ENCODE assay signal across 9 cellular contexts in genomic region chr6:99745651-99746050, GRCh38.
A peak's percentile ranks its signal among the peaks of the same experiment; 100 is the strongest.
DNase-seq lines count a peak whose midpoint lies in the region; ATAC-seq, FAIRE-seq and TF ChIP-seq lines count a peak whose summit lies in the region.
"Had no signal": no experiment of that assay in that cellular context is flagged by ENCODE, and none has a peak within 500 bp of the region (broad histone marks: within the 10 kb centered on the region; RNA-seq: fewer than 3 reads in every experiment).

No MANE protein-coding gene starts in this region.

- no peaks in the 10 kb centered on the region for H3K9me1 ChIP-seq in keratinocyte (ENCODE audit: control insufficient read depth, extremely low read depth, insufficient read depth, low read length)

- no peak overlapping the region for H3K27ac ChIP-seq in GM23248
- H3K27ac ChIP-seq in keratinocyte (ENCODE audit: control insufficient read depth, insufficient read depth, low read length), result no peak overlapping the region
- H3K27ac ChIP-seq: tibial nerve had no signal

- no peaks in the 10 kb centered on the region for H3K9me2 ChIP-seq in GM23248 (ENCODE audit: insufficient read depth)

- H4K20me1 ChIP-seq in GM23248 (ENCODE audit: insufficient read depth), result no peaks in the 10 kb centered on the region
- H4K20me1 ChIP-seq in keratinocyte (ENCODE audit: control insufficient read depth, extremely low read depth, insufficient read depth, low read length), result no peaks in the 10 kb centered on the region

- H3K79me2 ChIP-seq in GM23248 (ENCODE audit: insufficient read depth) (no peaks in the 10 kb centered on the region), keratinocyte (ENCODE audit: control insufficient read depth, insufficient read depth, low read length) (no peaks in the 10 kb centered on the region)

- TF ChIP-seq CTCF in keratinocyte (optimal IDR thresholded peaks at IDR 0.05 in 1 of 3, IDR thresholded peaks at IDR 0.05 in 1 of 3, conservative IDR thresholded peaks at IDR 0.05 in 1 of 3; ENCODE audit: extremely low read depth in 1 of 3, insufficient read depth in 2 of 3, low read length in 3 of 3), result no peak

- 0 to 2% methylated on average over 2 of the region's 2 CpGs for WGBS in GM23248 (ENCODE audit: low coverage in 1 of 2, low lambda C conversion rate in 2 of 2, missing lambda C conversion rate in 2 of 2), 2 experiments

- H3K9ac ChIP-seq in GM23248 (no peak overlapping the region), adipocyte (ENCODE audit: low read length) (no peak overlapping the region), keratinocyte (ENCODE audit: control insufficient read depth, extremely low read depth, insufficient read depth, low read length) (no peak overlapping the region)

- dilution Hi-C loops in keratinocyte (cut with MboI; ENCODE audit: extremely low pct_ligation_motif_present, low sequenced_read_pairs), result no loop called here

- no peak overlapping the region for H2AFZ ChIP-seq in GM23248
- H2AFZ ChIP-seq in keratinocyte (ENCODE audit: control insufficient read depth, low read length), result no peak overlapping the region

- H3K9me3 ChIP-seq in GM23248 (ENCODE audit: low read depth) (no peaks in the 10 kb centered on the region), adipocyte (ENCODE audit: control insufficient read depth, low read length) (no peaks in the 10 kb centered on the region), keratinocyte (ENCODE audit: control insufficient read depth, low read depth, low read length) (no peaks in the 10 kb centered on the region)
- H3K9me3 ChIP-seq: tibial nerve had no signal

- H3K27me3 ChIP-seq in GM23248 (replicated peaks; ENCODE audit: insufficient read depth), result peaks cover 11% of the 10 kb centered on the region; the same call in 1 of the 2 replicates
- peaks cover 7% of the 10 kb centered on the region for H3K27me3 ChIP-seq in adipocyte (replicated peaks; ENCODE audit: control insufficient read depth, insufficient read depth, low read length)
- no peaks in the 10 kb centered on the region for H3K27me3 ChIP-seq in keratinocyte (ENCODE audit: control insufficient read depth, extremely low read depth, insufficient read depth, low read length)

- DNase-seq in A172 (ENCODE audit: low spot score) (peak; percentile 65), GM23248 (peak; percentile 35), adipocyte (ENCODE audit: low read depth) (peak; percentile 7), keratinocyte (ENCODE audit: low read depth, low spot score) (no peak), KG1 (lab: John Stamatoyannopoulos, UW) (no peak), left lobe of liver (ENCODE audit: low spot score) (no peak), NCI-H2171 (lab: John Stamatoyannopoulos, UW) (no peak)
- DNase-seq in activated T-cell treated with anti-CD3 and anti-CD28 coated beads, Interleukin-2, amount 50 U/mL, for 1 hour, result no peak

- H3F3A ChIP-seq in GM23248 (ENCODE audit: insufficient read depth), result no peaks in the 10 kb centered on the region

- H3K4me1 ChIP-seq in GM23248 (ENCODE audit: insufficient read depth), result peaks cover 6% of the 10 kb centered on the region
- H3K4me1 ChIP-seq in adipocyte (ENCODE audit: control insufficient read depth, insufficient read depth, low read length), result peaks cover 4% of the 10 kb centered on the region
- peaks cover 11% of the 10 kb centered on the region for H3K4me1 ChIP-seq in keratinocyte (ENCODE audit: control insufficient read depth, extremely low read depth, insufficient read depth, low read length)

- ATAC-seq in left lobe of liver, result no peak

- H3K36me3 ChIP-seq in GM23248 (ENCODE audit: low read depth), result no peaks in the 10 kb centered on the region
- H3K36me3 ChIP-seq in adipocyte (ENCODE audit: control insufficient read depth, insufficient read depth, low read length, severe bottlenecking), result no peaks in the 10 kb centered on the region
- no peaks in the 10 kb centered on the region for H3K36me3 ChIP-seq in keratinocyte (ENCODE audit: control insufficient read depth in 2 of 2, extremely low read depth in 1 of 2, insufficient read depth in 2 of 2, low read length in 2 of 2)
- H3K36me3 ChIP-seq: tibial nerve had no signal

- no peak for FAIRE-seq in keratinocyte (lab: Jason Lieb, UNC)

- H3K4me2 ChIP-seq in GM23248 (ENCODE audit: unreplicated experiment), result no peak overlapping the region
- H3K4me2 ChIP-seq in keratinocyte (ENCODE audit: control insufficient read depth, extremely low read depth, insufficient read depth, low read depth, low read length), result peak overlapping the region; percentile 31

- no peak overlapping the region for H3K4me3 ChIP-seq in GM23248
- no peak overlapping the region for H3K4me3 ChIP-seq in adipocyte (ENCODE audit: low read length)
- H3K4me3 ChIP-seq in keratinocyte (ENCODE audit: control insufficient read depth in 2 of 3, extremely low read depth in 1 of 3, insufficient read depth in 2 of 3, low read depth in 1 of 3, low read length in 3 of 3), result no peak overlapping the region
- H3K4me3 ChIP-seq: tibial nerve had no signal

- in situ Hi-C loops in GM23248 (cut with MboI), result loop anchor here (10.0 kb wide), 1 partner anchor 271 kb away; no protein-coding TSS in a partner anchor

Comparison
In these comparisons a context has a peak if more than half of its experiments do, and no peak if none do; other contexts are left out.
1. DNase-seq: peak in A172 (single experiment), GM23248 (single experiment) and adipocyte (single experiment); none in keratinocyte (single experiment), KG1 (single experiment), activated T-cell treated with anti-CD3 and anti-CD28 coated beads, Interleukin-2, amount 50 U/mL, for 1 hour (single experiment), left lobe of liver (single experiment) and NCI-H2171 (single experiment).